In genomic region chr16:50178397-50179018, GRCh38 we compare ENCODE assay signal across 15 cellular contexts.
"Had no signal": no experiment of that assay in that cellular context is flagged by ENCODE, and none has a peak within 500 bp of the region (broad histone marks: within the 10 kb centered on the region; RNA-seq: fewer than 3 reads in every experiment).

No MANE protein-coding gene starts in this region.

- H3K9me3 Mint-ChIP-seq: activated naive CD8-positive, alpha-beta T cell treated with anti-CD3 and anti-CD28 coated beads, Interleukin-2, amount 10 ng/mL, durations not matched to agents 7 days and 5 days; effector memory CD8-positive, alpha-beta T cell; naive thymus-derived CD4-positive, alpha-beta T cell; stimulated activated naive B cell treated with anti-CD40 and anti-IgM and Interleukin-4, amounts not matched to agents 10 μg/mL and 1 μg/mL and 100 μg/mL, for 72 hours had no signal

- H3K4me3 Mint-ChIP-seq: activated naive CD8-positive, alpha-beta T cell treated with anti-CD3 and anti-CD28 coated beads, Interleukin-2, amount 10 ng/mL, durations not matched to agents 7 days and 5 days; effector memory CD8-positive, alpha-beta T cell; stimulated activated naive B cell treated with anti-CD40 and anti-IgM and Interleukin-4, amounts not matched to agents 10 μg/mL and 1 μg/mL and 100 μg/mL, for 72 hours; WTC11 had no signal

- DNase-seq: activated CD4-positive, alpha-beta T cell treated with anti-CD3 and anti-CD28 coated beads for 4 hours; activated naive CD8-positive, alpha-beta T cell treated with anti-CD3 and anti-CD28 coated beads, Interleukin-2, amount 10 ng/mL, durations not matched to agents 7 days and 5 days; aorta; dermis blood vessel endothelial cell; effector memory CD8-positive, alpha-beta T cell; islet precursor cell; naive thymus-derived CD4-positive, alpha-beta T cell; retina; SHP77 treated with DMSO at 0.1 percent for 48 hours; stimulated activated CD4-positive, alpha-beta T cell treated with anti-CD3 and anti-CD28 coated beads, Interleukin-4, amount 100 ng/mL, for 1 hour; stimulated activated naive B cell treated with anti-CD40 and anti-IgM and Interleukin-4, amounts not matched to agents 10 μg/mL and 1 μg/mL and 100 μg/mL, for 72 hours; trophoblast cell had no signal

- H3K27ac Mint-ChIP-seq: activated naive CD8-positive, alpha-beta T cell treated with anti-CD3 and anti-CD28 coated beads, Interleukin-2, amount 10 ng/mL, durations not matched to agents 7 days and 5 days; stimulated activated naive B cell treated with anti-CD40 and anti-IgM and Interleukin-4, amounts not matched to agents 10 μg/mL and 1 μg/mL and 100 μg/mL, for 72 hours; WTC11 had no signal

- ATAC-seq: effector memory CD8-positive, alpha-beta T cell; naive thymus-derived CD4-positive, alpha-beta T cell; stimulated activated naive B cell treated with anti-CD40 and anti-IgM and Interleukin-4, amounts not matched to agents 10 μg/mL and 1 μg/mL and 100 μg/mL, for 72 hours; WTC11 had no signal

- H3K27ac ChIP-seq: epithelial cell of prostate, parathyroid adenoma had no signal

- H3K4me1 Mint-ChIP-seq: WTC11 had no signal

- H3K4me1 ChIP-seq: parathyroid adenoma had no signal

- H3K27me3 Mint-ChIP-seq: activated naive CD8-positive, alpha-beta T cell treated with anti-CD3 and anti-CD28 coated beads, Interleukin-2, amount 10 ng/mL, durations not matched to agents 7 days and 5 days; effector memory CD8-positive, alpha-beta T cell; naive thymus-derived CD4-positive, alpha-beta T cell; stimulated activated naive B cell treated with anti-CD40 and anti-IgM and Interleukin-4, amounts not matched to agents 10 μg/mL and 1 μg/mL and 100 μg/mL, for 72 hours had no signal
